Comparison of ENCODE assay signal across 8 cellular contexts in genomic region chr2:233419626-233420431, GRCh38.
DNase-seq lines count a peak whose midpoint lies in the region; ATAC-seq and TF ChIP-seq lines count a peak whose summit lies in the region.

No MANE protein-coding gene starts in this region.

- TF ChIP-seq EP300 in sigmoid colon (IDR thresholded peaks at IDR 0.05): no peak

- intact Hi-C loops in sigmoid colon (cut with DNase I): no loop called here
- intact Hi-C loops in posterior cingulate gyrus (cut with DNase I): no loop called here

- ATAC-seq in GM18868 (IDR thresholded peaks at IDR 0.05; ENCODE audit: unreplicated experiment): peak; percentile 29

- WGBS in sigmoid colon, 2 donors: 58 to 66% methylated on average over 10 of the region's 10 CpGs

- no peak for TF ChIP-seq CTCF in sigmoid colon (IDR thresholded peaks at IDR 0.05)

- no peaks in the 10 kb centered on the region for H3K9me3 ChIP-seq in sigmoid colon

- DNase-seq in RPMI7951 (ENCODE audit: low read depth) (peak; percentile 35), dermis blood vessel endothelial cell (peak; percentile 38), sigmoid colon (no peak), NCI-H446 (lab: John Stamatoyannopoulos, UW) (no peak), NCI-H510A (lab: John Stamatoyannopoulos, UW) (no peak), GM19238 (ENCODE audit: insufficient read length, low spot score) (no peak), posterior cingulate gyrus (no peak)

- H3K4me1 ChIP-seq in sigmoid colon: peaks cover 0 to 47% (median 32%) of the 10 kb centered on the region in 4 donors

- no peak for TF ChIP-seq POLR2A in sigmoid colon (IDR thresholded peaks at IDR 0.05)

- H3K27ac ChIP-seq in sigmoid colon: peak overlapping the region; percentile 28 to 70 (median 62)

- no peaks in the 10 kb centered on the region for H3K36me3 ChIP-seq in sigmoid colon

- H3K4me3 ChIP-seq in sigmoid colon: no peak overlapping the region

- H3K27me3 ChIP-seq in sigmoid colon: no peaks in the 10 kb centered on the region

Comparison
In these comparisons a context has a peak if more than half of its experiments do, and no peak if none do; other contexts are left out.
1. DNase-seq: peak in RPMI7951 (single experiment) and dermis blood vessel endothelial cell (single experiment); none in sigmoid colon (single experiment), NCI-H446 (0 of 2), NCI-H510A (single experiment), GM19238 (single experiment) and posterior cingulate gyrus (0 of 10).